Comparison of ENCODE assay signal across 10 cellular contexts in the genomic region with DNA sequence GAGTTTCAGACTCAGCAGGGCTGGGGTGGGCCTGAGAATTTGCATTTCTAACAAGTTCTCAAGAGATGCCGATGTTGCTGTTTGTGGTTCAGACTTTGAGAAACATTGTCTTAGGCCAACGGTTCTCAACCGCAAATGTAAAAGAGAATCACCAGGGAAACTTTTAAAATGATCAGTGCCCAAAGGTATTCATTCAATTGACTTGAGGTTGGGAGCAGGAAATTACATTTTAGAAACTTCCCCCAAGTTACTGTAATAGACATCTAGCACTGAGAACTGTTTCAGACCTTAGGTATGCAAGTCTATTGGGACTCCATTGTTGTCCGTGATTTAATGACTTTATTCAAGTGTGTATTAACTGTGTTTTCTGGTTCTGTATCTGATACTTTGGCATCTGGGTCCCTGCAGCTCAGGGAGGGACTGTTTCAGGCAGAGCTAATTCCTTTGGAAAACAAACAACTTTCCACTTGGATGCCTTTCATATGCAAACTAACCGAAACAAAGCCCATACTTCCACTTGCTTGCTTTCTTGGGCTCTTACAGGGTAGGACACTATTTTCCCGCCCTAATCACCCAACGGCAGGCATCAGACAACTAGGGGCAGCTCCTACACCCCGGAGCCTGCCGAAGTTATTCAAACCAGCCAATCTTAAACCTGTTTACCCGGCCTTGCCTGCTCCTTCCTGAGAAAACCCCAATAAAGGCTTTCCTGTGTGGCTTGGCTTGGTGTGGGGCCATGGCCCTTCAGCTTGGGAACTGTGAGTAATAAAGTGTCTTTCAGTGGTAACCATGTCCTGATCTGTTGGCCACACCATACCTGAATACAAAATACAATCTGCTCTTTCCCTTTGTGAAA.
DNase-seq lines count a peak whose midpoint lies in the region; ATAC-seq and TF ChIP-seq lines count a peak whose summit lies in the region.
"Had no signal": no experiment of that assay in that cellular context is flagged by ENCODE, and none has a peak within 500 bp of the region (broad histone marks: within the 10 kb centered on the region; RNA-seq: fewer than 3 reads in every experiment).

No MANE protein-coding gene starts in this region.

- H2AFZ ChIP-seq in Karpas-422 (ENCODE audit: low read length) = no peak overlapping the region

- no peak overlapping the region for H3K9ac ChIP-seq in adipocyte (ENCODE audit: low read length)
- no peak overlapping the region for H3K9ac ChIP-seq in Karpas-422 (ENCODE audit: low read length)

- no peak for TF ChIP-seq CTCF in left ventricle myocardium inferior (IDR thresholded peaks at IDR 0.05; ENCODE audit: borderline replicate concordance)

- H3K79me2 ChIP-seq in Karpas-422 (ENCODE audit: low read length) = no peaks in the 10 kb centered on the region

- H3K4me3 ChIP-seq in left ventricle myocardium inferior (no peak overlapping the region), adipocyte (ENCODE audit: low read length) (no peak overlapping the region), Karpas-422 (ENCODE audit: low read length) (no peak overlapping the region)
- H3K4me3 ChIP-seq: uterus had no signal

- no peaks in the 10 kb centered on the region for H3K36me3 ChIP-seq in left ventricle myocardium inferior
- no peaks in the 10 kb centered on the region for H3K36me3 ChIP-seq in adipocyte (ENCODE audit: control insufficient read depth, insufficient read depth, low read length, severe bottlenecking)
- no peaks in the 10 kb centered on the region for H3K36me3 ChIP-seq in Karpas-422 (ENCODE audit: insufficient read depth, low read length)
- H3K36me3 ChIP-seq: uterus had no signal

- intact Hi-C loops in left ventricle myocardium inferior (cut with micrococcal nuclease) = no loop called here
- intact Hi-C loops in Right ventricle myocardium inferior (cut with DNase I) = no loop called here

- H4K20me1 ChIP-seq in Karpas-422 (ENCODE audit: insufficient read depth, low read depth, low read length) = 0 out of 2 replicates have a peak, but pooled peaks cover 4% of the 10 kb centered on the region

- H3K4me2 ChIP-seq in Karpas-422 (ENCODE audit: low read depth, low read length, poor library complexity, severe bottlenecking) = no peak overlapping the region

- H3K27ac ChIP-seq in left ventricle myocardium inferior (replicated peaks) (peak overlapping the region; percentile 76), Karpas-422 (ENCODE audit: low read length) (no peak overlapping the region)
- H3K27ac ChIP-seq: uterus had no signal

- H3K9me2 ChIP-seq in Karpas-422 (replicated peaks; ENCODE audit: insufficient read depth, low read length) = no peaks in the 10 kb centered on the region

- H3K4me1 ChIP-seq in left ventricle myocardium inferior (peaks cover 8% of the 10 kb centered on the region), adipocyte (ENCODE audit: control insufficient read depth, insufficient read depth, low read length) (no peaks in the 10 kb centered on the region), Karpas-422 (ENCODE audit: low read length) (no peaks in the 10 kb centered on the region)
- H3K4me1 ChIP-seq: uterus had no signal

- DNase-seq in left ventricle myocardium inferior (no peak), Right ventricle myocardium inferior (ENCODE audit: missing footprints) (no peak), adipocyte (ENCODE audit: low read depth) (peak; percentile 24), Karpas-422 (no peak), AML-193 (lab: John Stamatoyannopoulos, UW) (no peak), RKO (ENCODE audit: low spot score) (no peak), glomerular visceral epithelial cell (ENCODE audit: extremely low spot score) (no peak)
- DNase-seq: uterus had no signal

- H3K27me3 ChIP-seq in left ventricle myocardium inferior (ENCODE audit: low read depth) (no peaks in the 10 kb centered on the region), adipocyte (replicated peaks; ENCODE audit: control insufficient read depth, insufficient read depth, low read length) (peaks cover 5% of the 10 kb centered on the region), Karpas-422 (ENCODE audit: low read length) (no peaks in the 10 kb centered on the region)
- H3K27me3 ChIP-seq: uterus had no signal

- ATAC-seq in Right ventricle myocardium inferior (no peak), HG02798 (IDR thresholded peaks at IDR 0.05; ENCODE audit: poor library complexity, unreplicated experiment) (peak; percentile 59)
- ATAC-seq: HCT116 had no signal

- no peaks in the 10 kb centered on the region for H3K9me3 ChIP-seq in left ventricle myocardium inferior (replicated peaks)
- H3K9me3 ChIP-seq in adipocyte (ENCODE audit: control insufficient read depth, low read length) = no peaks in the 10 kb centered on the region
- no peaks in the 10 kb centered on the region for H3K9me3 ChIP-seq in Karpas-422 (ENCODE audit: low read length)
- H3K9me3 ChIP-seq: uterus had no signal
